In genomic region chr11:1838426-1839131, GRCh38 we compare ENCODE assay signal across 1 cellular context.
TF ChIP-seq lines count a peak whose summit lies in the region.

Gene TNNI2 (plus strand): TSS chr11:1838981. CDS start chr11:1839697, 716 bp downstream.

TF ChIP-seq in K562, 482 proteins besides CTCF, POLR2A, EP300 and RAD21:
- TF ChIP-seq NRF1 (conservative IDR thresholded peaks at IDR 0.05 in 1 of 2, IDR thresholded peaks at IDR 0.05 in 1 of 2) (no peak), ZBTB33 (CRISPR knock-in tag; IDR thresholded peaks at IDR 0.05) (0 out of 2 replicates have a peak, but pooled peaks have one; percentile 16)
